ENCODE assay signal across 7 cellular contexts in genomic region chr5:151093476-151093889, GRCh38. TPM values are rescaled to one million over a fixed set of nuclear protein-coding genes. Genes with fewer than 3 reads are reported as not detected.
DNase-seq lines count a peak whose midpoint lies in the region; ATAC-seq and TF ChIP-seq lines count a peak whose summit lies in the region.

No MANE protein-coding gene starts in this region.

- in situ Hi-C loops in transverse colon (cut with MboI; ENCODE audit: low pct_ligation_motif_present in 1 of 4, low pct_unique_long_range_greater_than_20kb in 1 of 4, low sequenced_read_pairs in 3 of 4) = no loop called here

- POLR2A ChIA-PET in activated CD8-positive, alpha-beta T cell treated with anti-CD3 and anti-CD28 coated beads for 36 hours (lab: Charles Lee) = interaction anchor here (0.7 to 2.1 kb wide), 6 partner anchors 8 to 62 kb away, joined by 3 to 11 read pairs (median 7); partner anchors contain the start of gene TNIP1

- TF ChIP-seq CTCF in HL-60 (IDR thresholded peaks at IDR 0.05; ENCODE audit: insufficient read depth, low read length) = no peak
- TF ChIP-seq CTCF in activated CD8-positive, alpha-beta T cell treated with anti-CD3 and anti-CD28 coated beads for 36 hours (IDR thresholded peaks at IDR 0.05) = no peak
- TF ChIP-seq CTCF in transverse colon (IDR thresholded peaks at IDR 0.05) = peak in 1 of 5 experiments; percentile 13

- H3K27ac Mint-ChIP-seq in activated CD8-positive, alpha-beta T cell treated with anti-CD3 and anti-CD28 coated beads for 36 hours = peak overlapping the region; percentile 93

- DNase-seq in HL-60 (ENCODE audit: low read depth in 1 of 2, low spot score in 1 of 2) (peak; percentile 60 to 95), right cardiac atrium (no peak), transverse colon (no peak), cortex of kidney (lab: John Stamatoyannopoulos, UW) (no peak)
- DNase-seq in activated CD8-positive, alpha-beta T cell treated with anti-CD3 and anti-CD28 coated beads for 36 hours = no peak

- no peaks in the 10 kb centered on the region for H3K9me3 ChIP-seq in right cardiac atrium (ENCODE audit: control insufficient read depth, low read length)
- H3K9me3 ChIP-seq in transverse colon = no peaks in the 10 kb centered on the region

- peak overlapping the region; percentile 82 for H3K27ac ChIP-seq in HL-60 (replicated peaks)
- peak overlapping the region; percentile 37 for H3K27ac ChIP-seq in right cardiac atrium (ENCODE audit: low read length)
- peak overlapping the region; percentile 87 to 89 (median 88) for H3K27ac ChIP-seq in transverse colon

- H3K9me3 Mint-ChIP-seq in activated CD8-positive, alpha-beta T cell treated with anti-CD3 and anti-CD28 coated beads for 36 hours = no peaks in the 10 kb centered on the region

- TF ChIP-seq POLR2A in transverse colon (IDR thresholded peaks at IDR 0.05) = no peak

- ATAC-seq in GM18868 (IDR thresholded peaks at IDR 0.05; ENCODE audit: unreplicated experiment) (peak; percentile 0), right cardiac atrium (peak; percentile 29 to 31), GM18520 (IDR thresholded peaks at IDR 0.05; ENCODE audit: unreplicated experiment) (no peak)
- peak; percentile 15 for ATAC-seq in activated CD8-positive, alpha-beta T cell treated with anti-CD3 and anti-CD28 coated beads for 36 hours

- CTCF ChIA-PET in activated CD8-positive, alpha-beta T cell treated with anti-CD3 and anti-CD28 coated beads for 36 hours (lab: Charles Lee) = interaction anchor here (0.8 to 2.1 kb wide), 12 partner anchors 9 to 71 kb away, joined by 3 to 9 read pairs (median 4); partner anchors contain the start of gene TNIP1

- intact Hi-C loops in activated CD8-positive, alpha-beta T cell treated with anti-CD3 and anti-CD28 coated beads for 36 hours (cut with micrococcal nuclease) = no loop called here
- intact Hi-C loops in right cardiac atrium (cut with DNase I) = no loop called here
- intact Hi-C loops in transverse colon (cut with DNase I; ENCODE audit: low total_unique reads) = no loop called here

- H3K27me3 ChIP-seq in HL-60 (ENCODE audit: insufficient read depth, poor library complexity, severe bottlenecking) = no peaks in the 10 kb centered on the region
- H3K27me3 ChIP-seq in right cardiac atrium (ENCODE audit: control insufficient read depth, insufficient read depth) = no peaks in the 10 kb centered on the region
- H3K27me3 ChIP-seq in transverse colon = no peaks in the 10 kb centered on the region

- peaks cover 4% of the 10 kb centered on the region for H3K27me3 Mint-ChIP-seq in activated CD8-positive, alpha-beta T cell treated with anti-CD3 and anti-CD28 coated beads for 36 hours

- peak; percentile 2 for TF ChIP-seq EP300 in transverse colon (IDR thresholded peaks at IDR 0.05; ENCODE audit: low read depth)

- peaks cover 24% of the 10 kb centered on the region for H3K4me1 ChIP-seq in right cardiac atrium (ENCODE audit: control insufficient read depth, insufficient read depth, low read length)
- peaks cover 37 to 60% (median 44%) of the 10 kb centered on the region in 4 donors for H3K4me1 ChIP-seq in transverse colon

- H3K36me3 ChIP-seq in transverse colon = no peaks in the 10 kb centered on the region

- H3K4me3 Mint-ChIP-seq in activated CD8-positive, alpha-beta T cell treated with anti-CD3 and anti-CD28 coated beads for 36 hours = peak overlapping the region; percentile 61

- H3K4me1 Mint-ChIP-seq in activated CD8-positive, alpha-beta T cell treated with anti-CD3 and anti-CD28 coated beads for 36 hours (ENCODE audit: low read depth) = peaks cover 68% of the 10 kb centered on the region

- peaks cover 14% of the 10 kb centered on the region for H3K36me3 Mint-ChIP-seq in activated CD8-positive, alpha-beta T cell treated with anti-CD3 and anti-CD28 coated beads for 36 hours (ENCODE audit: low read depth)

- WGBS in right cardiac atrium = 35% methylated on average over 2 of the region's 2 CpGs
- WGBS in transverse colon (ENCODE audit: low coverage in 1 of 2), 2 donors = 33 to 55% methylated on average over 1 to 2 of the region's 2 CpGs

- H3K4me3 ChIP-seq in HL-60 (replicated peaks; ENCODE audit: insufficient read depth, low read length) (no peak overlapping the region), right cardiac atrium (ENCODE audit: low read length) (no peak overlapping the region), transverse colon (no peak overlapping the region)

RNA-seq across cellular contexts. Expression of gene TNIP1, which starts 12.6 kb away (rescaled TPM):
- total RNA-seq in activated CD8-positive, alpha-beta T cell treated with anti-CD3 and anti-CD28 coated beads for 36 hours = 100 to 1,000 TPM; 222 TPM
- total RNA-seq in right cardiac atrium (10 to 100 TPM; 77.0 to 98.2 (median 86.1) TPM), transverse colon (100 to 1,000 TPM in 3 of 4 donors, 10 to 100 TPM in 1; 63.9 to 296 (median 223) TPM)
- polyA plus RNA-seq in right cardiac atrium = 71.5 TPM

Comparison
In these comparisons a context has a peak if more than half of its experiments do, and no peak if none do; other contexts are left out.
1. DNase-seq: peak in HL-60 (2 of 2); none in activated CD8-positive, alpha-beta T cell treated with anti-CD3 and anti-CD28 coated beads for 36 hours (single experiment), right cardiac atrium (0 of 3), transverse colon (single experiment) and cortex of kidney (single experiment).
2. H3K27ac ChIP-seq: peak in every context shown above with its lines; median percentile 88 in transverse colon; 82 in HL-60; 37 in right cardiac atrium.